In the genomic region with DNA sequence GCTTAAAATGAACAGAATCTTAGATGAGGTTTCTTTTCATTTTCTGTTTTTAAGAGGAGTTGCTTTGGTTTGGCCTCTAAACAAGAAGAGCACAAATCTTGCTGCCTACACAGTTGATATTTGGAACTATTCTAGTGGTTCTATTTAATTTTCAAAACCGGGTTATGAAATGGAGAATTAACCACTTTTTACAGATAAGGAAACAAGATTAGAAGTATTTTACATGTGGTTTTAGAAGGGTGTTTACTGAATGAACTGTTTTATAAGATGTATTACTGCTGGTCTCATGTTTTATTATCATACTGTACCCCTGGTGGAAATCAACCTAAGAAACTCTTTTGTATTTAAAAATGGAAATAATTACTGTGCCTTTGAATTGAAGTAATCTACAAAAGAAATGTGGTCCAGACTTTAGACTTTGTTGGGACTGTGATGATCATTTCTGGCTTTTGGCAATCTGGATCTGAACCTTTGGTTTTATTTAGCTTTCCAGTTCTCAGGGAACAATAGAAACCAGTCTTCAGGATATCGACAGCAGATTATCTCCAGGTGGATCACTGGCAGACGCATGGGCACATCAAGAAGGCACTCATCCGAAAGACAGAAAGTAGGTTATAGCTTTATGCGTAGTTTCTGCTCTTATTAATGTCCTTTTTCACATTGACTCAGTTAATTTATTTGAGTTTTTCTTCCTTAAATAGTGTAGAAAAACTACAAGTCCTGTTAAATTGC, we compare ENCODE assay signal across 27 cellular contexts. TPM values are rescaled to one million over a fixed set of nuclear protein-coding genes. Genes with fewer than 3 reads are reported as not detected.
DNase-seq lines count a peak whose midpoint lies in the region; ATAC-seq and TF ChIP-seq lines count a peak whose summit lies in the region.
"Had no signal": no experiment of that assay in that cellular context is flagged by ENCODE, and none has a peak within 500 bp of the region (broad histone marks: within the 10 kb centered on the region; RNA-seq: fewer than 3 reads in every experiment).

No MANE protein-coding gene starts in this region.

- H3K9me3 ChIP-seq in T-helper 17 cell (ENCODE audit: control insufficient read depth, low read length, poor library complexity, severe bottlenecking) = no peaks in the 10 kb centered on the region
- H3K9me3 ChIP-seq: esophagus muscularis mucosa, prostate gland, tibial nerve had no signal

- no peak overlapping the region for H2AFZ ChIP-seq in GM23338

- no peaks in the 10 kb centered on the region for H3K79me2 ChIP-seq in GM23338 (replicated peaks; ENCODE audit: insufficient read depth)

- peak overlapping the region; percentile 61 for H3K27ac Mint-ChIP-seq in activated naive CD4-positive, alpha-beta T cell treated with anti-CD3 and anti-CD28 coated beads, Interleukin-2, amount 10 ng/mL, durations not matched to agents 7 days and 5 days
- H3K27ac Mint-ChIP-seq in GM23338 (no peak overlapping the region), T-helper 17 cell (no peak overlapping the region), nephron progenitor cell (peak overlapping the region; percentile 9)
- H3K27ac Mint-ChIP-seq: H9, mesothelial cell of epicardium had no signal

- H3K9me3 Mint-ChIP-seq in activated naive CD4-positive, alpha-beta T cell treated with anti-CD3 and anti-CD28 coated beads, Interleukin-2, amount 10 ng/mL, durations not matched to agents 7 days and 5 days = no peaks in the 10 kb centered on the region
- H3K9me3 Mint-ChIP-seq in GM23338 (no peaks in the 10 kb centered on the region), nephron progenitor cell (no peaks in the 10 kb centered on the region)
- H3K9me3 Mint-ChIP-seq: H9, mesothelial cell of epicardium had no signal

- no peaks in the 10 kb centered on the region for H3K9me2 ChIP-seq in GM23338 (ENCODE audit: insufficient read depth)

- H3K4me2 ChIP-seq in GM23338 = no peak overlapping the region

- TF ChIP-seq CTCF in GM23338 (conservative IDR thresholded peaks at IDR 0.05; ENCODE audit: low read depth in 2 of 2) (no peak), nephron progenitor cell (IDR thresholded peaks at IDR 0.05) (no peak), RWPE1 (conservative IDR thresholded peaks at IDR 0.05; ENCODE audit: low read depth) (no peak)

- H3K36me3 ChIP-seq in GM23338 (ENCODE audit: insufficient read depth) = peaks cover 36% of the 10 kb centered on the region

- H4K20me1 ChIP-seq in GM23338 (replicated peaks; ENCODE audit: insufficient read depth) = no peaks in the 10 kb centered on the region

- POLR2A ChIA-PET in RWPE1 (lab: Yijun Ruan, JAX; ENCODE audit: low non-redundant PET) = no interaction called here

- no peaks in the 10 kb centered on the region for H3K27me3 Mint-ChIP-seq in activated naive CD4-positive, alpha-beta T cell treated with anti-CD3 and anti-CD28 coated beads, Interleukin-2, amount 10 ng/mL, durations not matched to agents 7 days and 5 days
- H3K27me3 Mint-ChIP-seq in GM23338 (ENCODE audit: insufficient read depth, low read depth, poor library complexity) (peaks cover 5% of the 10 kb centered on the region), T-helper 17 cell (no peaks in the 10 kb centered on the region), nephron progenitor cell (ENCODE audit: low read depth, poor library complexity) (no peaks in the 10 kb centered on the region)

- H3K36me3 Mint-ChIP-seq in activated naive CD4-positive, alpha-beta T cell treated with anti-CD3 and anti-CD28 coated beads, Interleukin-2, amount 10 ng/mL, durations not matched to agents 7 days and 5 days = peaks cover 45% of the 10 kb centered on the region
- peaks cover 53% of the 10 kb centered on the region for H3K36me3 Mint-ChIP-seq in GM23338 (ENCODE audit: low read depth)
- peaks cover under 1% of the 10 kb centered on the region for H3K36me3 Mint-ChIP-seq in T-helper 17 cell (ENCODE audit: low read depth)
- peaks cover 56% of the 10 kb centered on the region for H3K36me3 Mint-ChIP-seq in nephron progenitor cell (ENCODE audit: low read depth)

- no peak overlapping the region for H3K4me3 Mint-ChIP-seq in activated naive CD4-positive, alpha-beta T cell treated with anti-CD3 and anti-CD28 coated beads, Interleukin-2, amount 10 ng/mL, durations not matched to agents 7 days and 5 days
- H3K4me3 Mint-ChIP-seq in GM23338 (no peak overlapping the region), T-helper 17 cell (peak overlapping the region; percentile 21), nephron progenitor cell (no peak overlapping the region)
- H3K4me3 Mint-ChIP-seq: H9, mesothelial cell of epicardium had no signal

- no peaks in the 10 kb centered on the region for H3F3A ChIP-seq in GM23338 (replicated peaks; ENCODE audit: low read depth)

- CTCF ChIA-PET in activated naive CD4-positive, alpha-beta T cell treated with anti-CD3 and anti-CD28 coated beads, Interleukin-2, amount 10 ng/mL, durations not matched to agents 7 days and 5 days (lab: Charles Lee) = no interaction called here
- CTCF ChIA-PET in RWPE1 (lab: Yijun Ruan, JAX) = interaction anchor here (0.6 kb wide), 3 partner anchors 61 to 1592 kb away, joined by 3 to 8 read pairs (median 3); no protein-coding TSS in a partner anchor

- DNase-seq in activated naive CD4-positive, alpha-beta T cell treated with anti-CD3 and anti-CD28 coated beads, Interleukin-2, amount 10 ng/mL, durations not matched to agents 7 days and 5 days = no peak
- DNase-seq in activated naive CD4-positive, alpha-beta T cell treated with Interleukin-2 at 50 U/mL for 16 hours = no peak
- DNase-seq in GM23338 (ENCODE audit: low spot score) (no peak), T-helper 17 cell (no peak), nephron progenitor cell (no peak), NCI-H510A treated with DMSO at 0.1 percent for 48 hours (lab: John Stamatoyannopoulos, UW) (no peak), NCI-H82 treated with DMSO at 0.1 percent for 48 hours (lab: John Stamatoyannopoulos, UW; ENCODE audit: unreplicated experiment) (no peak), RWPE1 (ENCODE audit: low spot score) (no peak)
- DNase-seq: activated CD8-positive, alpha-beta memory T cell treated with anti-CD3 and anti-CD28 coated beads, Interleukin-2, amount 50 U/mL, for 48 hours; activated effector memory CD4-positive, alpha-beta T cell treated with Interleukin-2 at 50 U/mL for 16 hours; foreskin fibroblast; H9; head of caudate nucleus; islet precursor cell; left ventricle myocardium superior; MM.1S; NCI-H1417; NCI-H2029 treated with DMSO at 0.1 percent for 48 hours; NCI-H226; NCI-H69; occipital lobe had no signal

- H3K4me1 ChIP-seq in GM23338 (ENCODE audit: insufficient read depth) = no peaks in the 10 kb centered on the region
- H3K4me1 ChIP-seq: esophagus muscularis mucosa, prostate gland, tibial nerve had no signal

- H3K27ac ChIP-seq in GM23338 (ENCODE audit: low read depth) (peak overlapping the region; percentile 33), RWPE1 (no peak overlapping the region)
- H3K27ac ChIP-seq: esophagus muscularis mucosa, HL-60, prostate gland, tibial nerve had no signal

- no peak overlapping the region for H3K4me3 ChIP-seq in GM23338
- H3K4me3 ChIP-seq: esophagus muscularis mucosa, prostate gland, tibial nerve had no signal

- ATAC-seq in GM23338 = no peak
- peak; percentile 87 for ATAC-seq in T-helper 17 cell
- ATAC-seq: left ventricle myocardium superior, sciatic nerve had no signal

- H3K27me3 ChIP-seq in GM23338 (ENCODE audit: insufficient read depth) = no peaks in the 10 kb centered on the region
- H3K27me3 ChIP-seq: esophagus muscularis mucosa, tibial nerve had no signal

- H3K4me1 Mint-ChIP-seq in activated naive CD4-positive, alpha-beta T cell treated with anti-CD3 and anti-CD28 coated beads, Interleukin-2, amount 10 ng/mL, durations not matched to agents 7 days and 5 days = peaks cover 14% of the 10 kb centered on the region
- H3K4me1 Mint-ChIP-seq in GM23338 (no peaks in the 10 kb centered on the region), T-helper 17 cell (peaks cover 6% of the 10 kb centered on the region), nephron progenitor cell (no peaks in the 10 kb centered on the region)
- H3K4me1 Mint-ChIP-seq: H9, mesothelial cell of epicardium had no signal

TF ChIP-seq in GM23338, 12 proteins besides CTCF, POLR2A, EP300 and RAD21 (continues in another document):
- TF ChIP-seq REST (IDR thresholded peaks at IDR 0.05; ENCODE audit: unreplicated experiment) (no peak), EZH2phosphoT487 (IDR thresholded peaks at IDR 0.05; ENCODE audit: unreplicated experiment) (no peak), ETS1 (IDR thresholded peaks at IDR 0.05) (no peak)

RNA-seq across cellular contexts. Expression of gene TBK1, which starts 43.2 kb away (rescaled TPM):
- total RNA-seq in GM23338 (2014; rRNA removed; shearing (Covaris generic)) = 26.3 and 29.9 TPM in 2 replicates
- 15.8 and 21.7 TPM in 2 replicates for polyA plus RNA-seq in GM23338 (2016; fragmentation: Nextera tagmentation; extraction: Ambion mirVana)
- total RNA-seq in T-helper 17 cell = 10 to 100 TPM; 15.0 to 22.7 TPM

Comparison
In these comparisons a context has a peak if more than half of its experiments do, and no peak if none do; other contexts are left out.
1. H3K27ac Mint-ChIP-seq: peak in activated naive CD4-positive, alpha-beta T cell treated with anti-CD3 and anti-CD28 coated beads, Interleukin-2, amount 10 ng/mL, durations not matched to agents 7 days and 5 days (single experiment) and nephron progenitor cell (single experiment); none in GM23338 (single experiment) and T-helper 17 cell (single experiment).